In genomic region chr1:54327386-54328116, GRCh38 we compare ENCODE assay signal across 10 cellular contexts.
DNase-seq lines count a peak whose midpoint lies in the region; ATAC-seq and TF ChIP-seq lines count a peak whose summit lies in the region.
"Had no signal": no experiment of that assay in that cellular context is flagged by ENCODE, and none has a peak within 500 bp of the region (broad histone marks: within the 10 kb centered on the region; RNA-seq: fewer than 3 reads in every experiment).

No MANE protein-coding gene starts in this region.

- H3K27ac ChIP-seq in BLaER1 = peak overlapping the region; percentile 72
- peak overlapping the region; percentile 40 for H3K27ac ChIP-seq in colonic mucosa

- TF ChIP-seq CTCF in colonic mucosa (IDR thresholded peaks at IDR 0.05) (no peak), nephron progenitor cell (IDR thresholded peaks at IDR 0.05) (no peak)

- H3K4me3 ChIP-seq in BLaER1 = peak overlapping the region; percentile 44
- H3K4me3 ChIP-seq in colonic mucosa = no peak overlapping the region
- H3K4me3 ChIP-seq: lung had no signal

- H3K36me3 ChIP-seq in BLaER1 = peaks cover 44% of the 10 kb centered on the region
- no peaks in the 10 kb centered on the region for H3K36me3 ChIP-seq in colonic mucosa

- ATAC-seq in HG02981 (IDR thresholded peaks at IDR 0.05; ENCODE audit: unreplicated experiment) (no peak), HG02610 (IDR thresholded peaks at IDR 0.05; ENCODE audit: unreplicated experiment) (no peak)

- peak overlapping the region; percentile 98 for H3K27ac Mint-ChIP-seq in nephron progenitor cell

- H3K4me2 ChIP-seq in BLaER1 = peak overlapping the region; percentile 87

- intact Hi-C loops in colonic mucosa (cut with DNase I) = no loop called here

- no peaks in the 10 kb centered on the region for H3K36me3 Mint-ChIP-seq in nephron progenitor cell (ENCODE audit: low read depth)

- H3K4me3 Mint-ChIP-seq in nephron progenitor cell = peak overlapping the region; percentile 71

- H3K9me3 ChIP-seq in BLaER1 = no peaks in the 10 kb centered on the region
- H3K9me3 ChIP-seq in colonic mucosa = no peaks in the 10 kb centered on the region

- H3K9me3 Mint-ChIP-seq in nephron progenitor cell = no peaks in the 10 kb centered on the region

- H3K4me1 Mint-ChIP-seq in nephron progenitor cell = peaks cover 100% of the 10 kb centered on the region

- H3K27me3 ChIP-seq in BLaER1 (no peaks in the 10 kb centered on the region), colonic mucosa (no peaks in the 10 kb centered on the region)

- peaks cover 98% of the 10 kb centered on the region for H4K20me1 ChIP-seq in BLaER1

- DNase-seq in HuH-7 (ENCODE audit: low spot score) (peak; percentile 43), colonic mucosa (no peak), nephron progenitor cell (peak; percentile 54), NCI-H345 (lab: John Stamatoyannopoulos, UW) (no peak), ureter (ENCODE audit: low spot score) (no peak)
- DNase-seq: amniotic stem cell had no signal

- peaks cover 2% of the 10 kb centered on the region for H3K27me3 Mint-ChIP-seq in nephron progenitor cell (ENCODE audit: low read depth, poor library complexity)

- H3K9ac ChIP-seq in BLaER1 = peak overlapping the region; percentile 67
- peak overlapping the region in 1 of 2 donors; percentile 36 for H3K9ac ChIP-seq in colonic mucosa (ENCODE audit: low read depth in 2 of 2, low read length in 2 of 2)

- H3K4me1 ChIP-seq in BLaER1 = peaks cover 75% of the 10 kb centered on the region
- peaks cover 13% of the 10 kb centered on the region for H3K4me1 ChIP-seq in colonic mucosa

Comparison
In these comparisons a context has a peak if more than half of its experiments do, and no peak if none do; other contexts are left out.
1. DNase-seq: peak in HuH-7 (single experiment) and nephron progenitor cell (single experiment); none in colonic mucosa (single experiment), NCI-H345 (single experiment) and ureter (single experiment).